In the genomic region with DNA sequence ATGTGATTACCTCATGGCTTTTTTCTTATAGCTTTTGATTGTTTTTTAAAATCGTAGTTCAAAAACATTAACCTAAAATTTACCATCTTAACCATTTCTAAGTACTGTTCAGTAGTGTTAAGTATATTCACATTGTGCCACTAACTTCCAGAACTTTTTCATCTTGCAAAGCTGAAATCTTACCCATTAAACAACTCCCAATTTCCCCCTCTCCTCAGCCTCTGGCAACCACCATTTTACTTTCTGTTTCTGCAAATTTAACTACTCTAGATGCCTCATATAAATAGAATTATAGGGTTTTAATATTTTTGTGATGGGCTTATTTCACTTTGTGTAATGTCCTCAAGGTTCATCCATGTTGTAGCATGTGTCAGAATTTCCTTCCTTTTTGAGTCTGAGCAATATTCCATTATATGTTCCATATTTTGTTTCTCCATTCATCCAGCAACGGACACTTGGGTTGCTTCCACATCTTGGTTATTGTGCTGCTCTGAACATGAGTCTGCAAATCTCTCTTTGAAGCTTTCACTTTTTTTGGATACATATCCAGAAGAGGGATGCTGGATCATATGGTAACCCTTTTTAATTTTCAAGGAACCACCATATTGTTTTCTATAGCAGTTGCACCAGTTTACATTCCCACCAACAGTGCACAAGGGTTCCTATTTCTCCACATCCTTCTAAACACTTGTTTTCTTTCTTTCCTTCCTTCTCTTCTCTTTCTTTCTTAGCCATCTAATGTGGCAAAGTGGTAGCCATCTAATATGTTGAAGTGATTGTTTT, we compare ENCODE assay signal across 1 cellular context.
TF ChIP-seq lines count a peak whose summit lies in the region.

No MANE protein-coding gene starts in this region.

TF ChIP-seq in IMR-90, 13 proteins besides CTCF, POLR2A, EP300 and RAD21 (continued from another document):
- TF ChIP-seq FOS (IDR thresholded peaks at IDR 0.05; ENCODE audit: low read depth, low read length) = no peak
- no peak for TF ChIP-seq CHD1 (IDR thresholded peaks at IDR 0.05; ENCODE audit: low read depth, low read length)
- no peak for TF ChIP-seq NFE2L2 (IDR thresholded peaks at IDR 0.05; ENCODE audit: low read depth, low read length)
- no peak for TF ChIP-seq SMC3 (IDR thresholded peaks at IDR 0.05; ENCODE audit: low read depth, low read length)
- TF ChIP-seq RCOR1 (IDR thresholded peaks at IDR 0.05; ENCODE audit: insufficient replicate concordance, low read length) = no peak
- TF ChIP-seq, protein P1, sequence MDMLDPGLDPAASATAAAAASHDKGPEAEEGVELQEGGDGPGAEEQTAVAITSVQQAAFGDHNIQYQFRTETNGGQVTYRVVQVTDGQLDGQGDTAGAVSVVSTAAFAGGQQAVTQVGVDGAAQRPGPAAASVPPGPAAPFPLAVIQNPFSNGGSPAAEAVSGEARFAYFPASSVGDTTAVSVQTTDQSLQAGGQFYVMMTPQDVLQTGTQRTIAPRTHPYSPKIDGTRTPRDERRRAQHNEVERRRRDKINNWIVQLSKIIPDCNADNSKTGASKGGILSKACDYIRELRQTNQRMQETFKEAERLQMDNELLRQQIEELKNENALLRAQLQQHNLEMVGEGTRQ (IDR thresholded peaks at IDR 0.05; ENCODE audit: low read depth, low read length) = no peak
- TF ChIP-seq RFX5 (IDR thresholded peaks at IDR 0.05; ENCODE audit: low read depth, low read length) = no peak
- no peak for TF ChIP-seq MAZ (IDR thresholded peaks at IDR 0.05; ENCODE audit: borderline replicate concordance, low read depth, low read length)
- TF ChIP-seq, protein P2, sequence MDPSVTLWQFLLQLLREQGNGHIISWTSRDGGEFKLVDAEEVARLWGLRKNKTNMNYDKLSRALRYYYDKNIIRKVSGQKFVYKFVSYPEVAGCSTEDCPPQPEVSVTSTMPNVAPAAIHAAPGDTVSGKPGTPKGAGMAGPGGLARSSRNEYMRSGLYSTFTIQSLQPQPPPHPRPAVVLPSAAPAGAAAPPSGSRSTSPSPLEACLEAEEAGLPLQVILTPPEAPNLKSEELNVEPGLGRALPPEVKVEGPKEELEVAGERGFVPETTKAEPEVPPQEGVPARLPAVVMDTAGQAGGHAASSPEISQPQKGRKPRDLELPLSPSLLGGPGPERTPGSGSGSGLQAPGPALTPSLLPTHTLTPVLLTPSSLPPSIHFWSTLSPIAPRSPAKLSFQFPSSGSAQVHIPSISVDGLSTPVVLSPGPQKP (IDR thresholded peaks at IDR 0.05; ENCODE audit: borderline replicate concordance, low read depth, low read length) = no peak
- no peak for TF ChIP-seq BHLHE40 (IDR thresholded peaks at IDR 0.05; ENCODE audit: low read depth, low read length)
- TF ChIP-seq CEBPB (IDR thresholded peaks at IDR 0.05; ENCODE audit: low read depth, low read length) = no peak
